Comparison of ENCODE assay signal across 9 cellular contexts in the genomic region with DNA sequence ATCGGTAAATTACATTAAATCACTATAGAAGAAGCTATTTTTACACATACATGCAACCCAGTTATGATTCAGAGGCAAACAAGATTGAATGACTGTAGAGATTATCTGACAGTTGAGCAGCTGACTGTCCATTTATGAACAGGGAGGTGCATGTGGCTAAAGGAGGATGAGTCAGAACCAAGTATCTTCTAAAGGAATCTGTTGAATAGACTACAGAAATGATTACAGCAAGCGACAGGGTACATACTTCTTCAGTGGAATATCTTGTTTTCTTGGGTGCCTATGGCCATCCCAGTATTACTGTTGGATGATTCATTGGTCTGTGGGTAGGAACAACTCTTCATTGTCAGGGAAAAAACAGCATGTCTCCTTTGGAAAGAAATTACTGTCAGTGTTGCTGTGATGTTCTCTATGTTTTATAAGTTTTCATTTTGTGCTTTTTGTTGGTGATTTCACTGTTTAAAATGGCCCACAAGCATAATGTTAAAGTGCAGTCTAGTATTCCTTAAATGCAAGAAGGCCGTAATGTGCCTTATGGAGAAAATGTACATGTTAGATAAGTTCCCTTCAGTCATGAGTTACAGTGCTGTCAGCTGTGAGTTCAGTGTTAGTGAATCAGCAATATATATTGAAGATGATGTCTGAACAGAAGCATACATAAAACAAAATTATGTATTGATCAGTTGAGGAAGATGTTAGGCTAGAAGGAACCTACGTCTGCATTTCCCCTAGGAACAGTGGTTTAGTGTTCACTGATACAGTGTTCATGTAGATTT. TPM values are rescaled to one million over a fixed set of nuclear protein-coding genes. Genes with fewer than 3 reads are reported as not detected.
DNase-seq lines count a peak whose midpoint lies in the region; ATAC-seq, FAIRE-seq and TF ChIP-seq lines count a peak whose summit lies in the region.
"Had no signal": no experiment of that assay in that cellular context is flagged by ENCODE, and none has a peak within 500 bp of the region (broad histone marks: within the 10 kb centered on the region; RNA-seq: fewer than 3 reads in every experiment).

No MANE protein-coding gene starts in this region.

- H3K27ac ChIP-seq in HepG2 (ENCODE audit: extremely low read length, insufficient read depth, low read length) (no peak overlapping the region), right lobe of liver (no peak overlapping the region), neuronal stem cell (replicated peaks; ENCODE audit: low read length) (no peak overlapping the region)

- no peak for TF ChIP-seq CTCF in HepG2 (CRISPR knock-in tag; IDR thresholded peaks at IDR 0.05)
- no peak for TF ChIP-seq CTCF in right lobe of liver (IDR thresholded peaks at IDR 0.05)

- no peaks in the 10 kb centered on the region for H3K79me1 ChIP-seq in neuronal stem cell (ENCODE audit: low read depth, low read length)

- H4K8ac ChIP-seq in neuronal stem cell (ENCODE audit: low read depth, low read length): no peak overlapping the region

- FAIRE-seq in HepG2 (lab: Jason Lieb, UNC) (no peak), RCC 7860 (lab: Jason Lieb, UNC) (peak; percentile 98)

- no peak overlapping the region for H3K23ac ChIP-seq in neuronal stem cell (ENCODE audit: low read depth, low read length, poor library complexity)

- POLR2A ChIA-PET in HepG2 (lab: Yijun Ruan, JAX): no interaction called here

- H2BK15ac ChIP-seq in neuronal stem cell (ENCODE audit: low read length): no peak overlapping the region

- TF ChIP-seq POLR2A in HepG2 (IDR thresholded peaks at IDR 0.05; ENCODE audit: insufficient read depth in 1 of 2, low read depth in 2 of 2, low read length in 2 of 2): no peak
- no peak for TF ChIP-seq POLR2A in right lobe of liver (IDR thresholded peaks at IDR 0.05)
- TF ChIP-seq POLR2A in erythroblast (IDR thresholded peaks at IDR 0.05; ENCODE audit: low read length): no peak

- intact Hi-C loops in HepG2 (cut with micrococcal nuclease; ENCODE audit: unreplicated experiment): no loop called here
- intact Hi-C loops in right lobe of liver (cut with DNase I): no loop called here

- H2BK12ac ChIP-seq in neuronal stem cell (ENCODE audit: low read length): no peak overlapping the region

- no peak overlapping the region for H2BK120ac ChIP-seq in neuronal stem cell (ENCODE audit: low read depth, low read length)

- H3K18ac ChIP-seq in neuronal stem cell (ENCODE audit: low read length): no peak overlapping the region

- peaks cover 17% of the 10 kb centered on the region for H3K4me1 ChIP-seq in HepG2 (ENCODE audit: insufficient read depth, low read length)
- H3K4me1 ChIP-seq in right lobe of liver: no peaks in the 10 kb centered on the region
- no peaks in the 10 kb centered on the region for H3K4me1 ChIP-seq in neuronal stem cell (ENCODE audit: control insufficient read depth in 2 of 2, insufficient read depth in 1 of 2, low read depth in 1 of 2, low read length in 2 of 2)

- TF ChIP-seq EP300 in HepG2 (IDR thresholded peaks at IDR 0.05; ENCODE audit: low read depth in 2 of 2, low read length in 2 of 2) (no peak), HepG2 (CRISPR knock-in tag; IDR thresholded peaks at IDR 0.05; ENCODE audit: borderline replicate concordance) (no peak)

- H3K14ac ChIP-seq in neuronal stem cell (ENCODE audit: low read length): no peak overlapping the region

- H2AFZ ChIP-seq in HepG2 (ENCODE audit: low read length): no peak overlapping the region
- H2AFZ ChIP-seq in neuronal stem cell (ENCODE audit: low read length): no peak overlapping the region

- 99% methylated on average over 4 of the region's 4 CpGs for WGBS in HepG2 (ENCODE audit: low lambda C conversion rate)
- 68% methylated on average over 4 of the region's 4 CpGs for WGBS in right lobe of liver (ENCODE audit: insufficient coverage, low coverage, low lambda C conversion rate, missing lambda C conversion rate)
- WGBS in neuronal stem cell (ENCODE audit: extremely low coverage in 2 of 2, insufficient read length in 2 of 2, insufficient replicate concordance in 1 of 2), 2 donors: no CpG with 5 or more reads among the region's 4 CpGs

- no peak overlapping the region for H3K4ac ChIP-seq in neuronal stem cell (ENCODE audit: low read length)

- DNase-seq in HepG2 (ENCODE audit: low spot score): peak; percentile 29
- no peak for DNase-seq in right lobe of liver
- peak; percentile 98 for DNase-seq in RCC 7860 (ENCODE audit: low spot score)
- DNase-seq in erythroblast (lab: John Stamatoyannopoulos, UW): peak; percentile 10 to 14
- DNase-seq in stromal cell of bone marrow (ENCODE audit: low read depth): peak; percentile 93
- no peak for DNase-seq in NCI-H128 (lab: John Stamatoyannopoulos, UW; ENCODE audit: unreplicated experiment)
- no peak for DNase-seq in neuronal stem cell (ENCODE audit: low spot score)
- DNase-seq: midbrain had no signal

- H4K91ac ChIP-seq in neuronal stem cell (ENCODE audit: low read depth, low read length, poor library complexity): no peak overlapping the region

- H2AK5ac ChIP-seq in neuronal stem cell (ENCODE audit: low read depth, low read length): no peak overlapping the region

- H3K79me2 ChIP-seq in HepG2 (ENCODE audit: insufficient read depth, low read length): peaks cover 52% of the 10 kb centered on the region

- H3K9me3 ChIP-seq in HepG2 (ENCODE audit: low read length) (no peaks in the 10 kb centered on the region), right lobe of liver (no peaks in the 10 kb centered on the region), neuronal stem cell (replicated peaks in 1 of 2; ENCODE audit: control insufficient read depth in 2 of 2, insufficient read depth in 1 of 2, low read depth in 1 of 2, low read length in 2 of 2) (peaks cover 0 to 4% of the 10 kb centered on the region in 2 donors)

- in situ Hi-C loops in HepG2 (cut with HindIII; ENCODE audit: extremely low pct_ligation_motif_present, low pct_unique_long_range_greater_than_20kb): no loop called here

- CTCF ChIA-PET in HepG2 (lab: Yijun Ruan, JAX; ENCODE audit: low intra/inter-chr PET ratio, low total read pairs): no interaction called here

- no peaks in the 10 kb centered on the region; the same call in 1 of the 2 replicates for H4K20me1 ChIP-seq in HepG2 (ENCODE audit: insufficient read depth, low read length)

- H3K36me3 ChIP-seq in HepG2 (replicated peaks in 1 of 2; ENCODE audit: control insufficient read depth in 1 of 2, insufficient read depth in 2 of 2, low read length in 2 of 2): peaks cover under 1 to 5% of the 10 kb centered on the region in 2 experiments; a peak in 4 of 5 replicates
- H3K36me3 ChIP-seq in right lobe of liver: no peaks in the 10 kb centered on the region
- H3K36me3 ChIP-seq in neuronal stem cell (replicated peaks in 1 of 2; ENCODE audit: control insufficient read depth in 2 of 2, insufficient read depth in 2 of 2, low read length in 2 of 2): peaks cover 0 to 75% of the 10 kb centered on the region in 2 donors

- H2BK5ac ChIP-seq in neuronal stem cell (ENCODE audit: low read length): no peak overlapping the region

- no peak overlapping the region for H3K4me3 ChIP-seq in HepG2 (replicated peaks in 1 of 3; ENCODE audit: insufficient read depth in 1 of 3, low read depth in 2 of 3, low read length in 3 of 3)
- no peak overlapping the region for H3K4me3 ChIP-seq in right lobe of liver
- no peak overlapping the region for H3K4me3 ChIP-seq in neuronal stem cell (ENCODE audit: low read length in 2 of 2)

- ATAC-seq in HepG2 (no peak), right lobe of liver (no peak), HG02588 (IDR thresholded peaks at IDR 0.05; ENCODE audit: unreplicated experiment) (no peak)

- no TSS peak for BruUV-seq in HepG2 (replicated peaks; lab: Mats Ljungman, UMichigan)

- TF ChIP-seq RAD21 in HepG2 (CRISPR knock-in tag; IDR thresholded peaks at IDR 0.05): no peak

- no peaks in the 10 kb centered on the region; a peak in 1 of 5 replicates for H3K27me3 ChIP-seq in HepG2 (ENCODE audit: control insufficient read depth in 1 of 2, insufficient read depth in 2 of 2, low read length in 2 of 2)
- H3K27me3 ChIP-seq in right lobe of liver: no peaks in the 10 kb centered on the region
- no peaks in the 10 kb centered on the region for H3K27me3 ChIP-seq in neuronal stem cell (ENCODE audit: control insufficient read depth in 3 of 3, insufficient read depth in 3 of 3, low read depth in 1 of 3, low read length in 3 of 3)

- H3K9ac ChIP-seq in HepG2 (ENCODE audit: insufficient read depth, low read depth, low read length) (no peak overlapping the region), neuronal stem cell (ENCODE audit: low read depth, low read length, poor library complexity) (no peak overlapping the region)

- H3K4me2 ChIP-seq in HepG2 (ENCODE audit: low read depth, low read length): no peak overlapping the region
- no peak overlapping the region for H3K4me2 ChIP-seq in neuronal stem cell (ENCODE audit: insufficient read depth, low read length, poor library complexity, severe bottlenecking)

RNA-seq across cellular contexts. Expression of a gene that starts 27.0 kb away (rescaled TPM):
- 70.8 and 76.0 TPM in 2 replicates for total RNA-seq in HepG2 (2016; rRNA removed; fragmentation: Illumina TruSeq; extraction: Trizol)
- total RNA-seq in HepG2 (2016; cell fraction: cytosol; rRNA removed; fragmentation: Illumina TruSeq; extraction: Trizol; ENCODE audit: low read depth): 14.1 and 16.3 TPM in 2 replicates
- total RNA-seq in HepG2 (2016; cell fraction: insoluble cytoplasmic fraction; rRNA removed; fragmentation: Illumina TruSeq; extraction: Trizol): 66.9 and 69.6 TPM in 2 replicates
- 38.3 and 41.2 TPM in 2 replicates for total RNA-seq in HepG2 (2016; cell fraction: membrane; rRNA removed; fragmentation: Illumina TruSeq; extraction: Trizol)
- 31.2 and 35.7 TPM in 2 replicates for total RNA-seq in HepG2 (2016; cell fraction: nucleus; rRNA removed; fragmentation: Illumina TruSeq; extraction: Trizol)
- polyA plus RNA-seq in HepG2 (2011; rRNA removed): 15.4 and 22.1 TPM in 2 replicates
- 10.3 and 18.1 TPM in 2 replicates for polyA plus RNA-seq in HepG2 (2011; cell fraction: cytosol; rRNA removed)
- polyA plus RNA-seq in HepG2 (2011; cell fraction: nucleus; rRNA removed): 10.2 and 17.3 TPM in 2 replicates
- 28.7 and 37.3 TPM in 2 replicates for polyA plus RNA-seq in HepG2 (2012)
- polyA plus RNA-seq in HepG2 (2016; cell fraction: cytosol; fragmentation: Illumina TruSeq; extraction: Trizol; ENCODE audit: low read depth): 7.7 and 8.0 TPM in 2 replicates
- 67.5 and 73.5 TPM in 2 replicates for polyA plus RNA-seq in HepG2 (2016; cell fraction: insoluble cytoplasmic fraction; fragmentation: Illumina TruSeq; extraction: Trizol; ENCODE audit: low read depth)
- 22.4 and 23.1 TPM in 2 replicates for polyA plus RNA-seq in HepG2 (2016; cell fraction: membrane; fragmentation: Illumina TruSeq; extraction: Trizol; ENCODE audit: low read depth)
- polyA plus RNA-seq in HepG2 (2016; cell fraction: nucleus; fragmentation: Illumina TruSeq; extraction: Trizol; ENCODE audit: insufficient read depth, low read depth): 46.0 and 53.1 TPM in 2 replicates
- polyA minus RNA-seq in HepG2 (2011; rRNA and poly(A)+ RNA removed; ENCODE audit: low replicate concordance): 9.6 and 21.2 TPM in 2 replicates
- polyA minus RNA-seq in HepG2 (2011; cell fraction: cytosol; rRNA and poly(A)+ RNA removed): 35.2 and 47.8 TPM in 2 replicates
- 23.3 and 26.0 TPM in 2 replicates for polyA minus RNA-seq in HepG2 (2011; cell fraction: nucleus; rRNA and poly(A)+ RNA removed)
- 10 to 100 TPM in 5 of 6 experiments, 1 to 10 TPM in 1; 7.9 to 23.3 (median 18.9) TPM for total RNA-seq in right lobe of liver
- 58.1 TPM for polyA plus RNA-seq in neuronal stem cell (2013, experiment 1 of 2)
- polyA plus RNA-seq in neuronal stem cell (2013, experiment 2 of 2): 64.0 TPM

RNA-seq across cellular contexts. Expression of a gene that starts 53.8 kb away (rescaled TPM):
- total RNA-seq in HepG2 (2016; rRNA removed; fragmentation: Illumina TruSeq; extraction: Trizol): 48.3 and 53.6 TPM in 2 replicates
- 10.8 and 11.4 TPM in 2 replicates for total RNA-seq in HepG2 (2016; cell fraction: cytosol; rRNA removed; fragmentation: Illumina TruSeq; extraction: Trizol; ENCODE audit: low read depth)
- total RNA-seq in HepG2 (2016; cell fraction: insoluble cytoplasmic fraction; rRNA removed; fragmentation: Illumina TruSeq; extraction: Trizol): 47.8 and 49.5 TPM in 2 replicates
- 32.3 and 33.6 TPM in 2 replicates for total RNA-seq in HepG2 (2016; cell fraction: membrane; rRNA removed; fragmentation: Illumina TruSeq; extraction: Trizol)
- total RNA-seq in HepG2 (2016; cell fraction: nucleus; rRNA removed; fragmentation: Illumina TruSeq; extraction: Trizol): 53.1 and 54.5 TPM in 2 replicates
- 174 and 184 TPM in 2 replicates for polyA plus RNA-seq in HepG2 (2011; rRNA removed)
- polyA plus RNA-seq in HepG2 (2011; cell fraction: cytosol; rRNA removed): 91.2 and 103 TPM in 2 replicates
- 248 and 255 TPM in 2 replicates for polyA plus RNA-seq in HepG2 (2011; cell fraction: nucleus; rRNA removed)
- 66.1 and 70.4 TPM in 2 replicates for polyA plus RNA-seq in HepG2 (2012)
- polyA plus RNA-seq in HepG2 (2016; cell fraction: cytosol; fragmentation: Illumina TruSeq; extraction: Trizol; ENCODE audit: low read depth): 4.8 and 5.4 TPM in 2 replicates
- polyA plus RNA-seq in HepG2 (2016; cell fraction: insoluble cytoplasmic fraction; fragmentation: Illumina TruSeq; extraction: Trizol; ENCODE audit: low read depth): 56.4 and 67.0 TPM in 2 replicates
- 14.1 and 16.2 TPM in 2 replicates for polyA plus RNA-seq in HepG2 (2016; cell fraction: membrane; fragmentation: Illumina TruSeq; extraction: Trizol; ENCODE audit: low read depth)
- 92.6 and 109 TPM in 2 replicates for polyA plus RNA-seq in HepG2 (2016; cell fraction: nucleus; fragmentation: Illumina TruSeq; extraction: Trizol; ENCODE audit: insufficient read depth, low read depth)
- polyA minus RNA-seq in HepG2 (2011; rRNA and poly(A)+ RNA removed; ENCODE audit: low replicate concordance): 43.7 and 236 TPM in 2 replicates
- polyA minus RNA-seq in HepG2 (2011; cell fraction: cytosol; rRNA and poly(A)+ RNA removed): 72.6 and 74.1 TPM in 2 replicates
- 219 and 250 TPM in 2 replicates for polyA minus RNA-seq in HepG2 (2011; cell fraction: nucleus; rRNA and poly(A)+ RNA removed)
- 10 to 100 TPM; 22.3 to 45.1 (median 32.4) TPM for total RNA-seq in right lobe of liver
- polyA plus RNA-seq in neuronal stem cell (2013, experiment 1 of 2): 16.2 TPM
- 16.4 TPM for polyA plus RNA-seq in neuronal stem cell (2013, experiment 2 of 2)

Comparison
In these comparisons a context has a peak if more than half of its experiments do, and no peak if none do; other contexts are left out.
1. DNase-seq: peak in HepG2 (single experiment), RCC 7860 (single experiment), erythroblast (2 of 2) and stromal cell of bone marrow (single experiment); none in right lobe of liver (0 of 3), NCI-H128 (single experiment) and neuronal stem cell (single experiment).